In the genomic region with DNA sequence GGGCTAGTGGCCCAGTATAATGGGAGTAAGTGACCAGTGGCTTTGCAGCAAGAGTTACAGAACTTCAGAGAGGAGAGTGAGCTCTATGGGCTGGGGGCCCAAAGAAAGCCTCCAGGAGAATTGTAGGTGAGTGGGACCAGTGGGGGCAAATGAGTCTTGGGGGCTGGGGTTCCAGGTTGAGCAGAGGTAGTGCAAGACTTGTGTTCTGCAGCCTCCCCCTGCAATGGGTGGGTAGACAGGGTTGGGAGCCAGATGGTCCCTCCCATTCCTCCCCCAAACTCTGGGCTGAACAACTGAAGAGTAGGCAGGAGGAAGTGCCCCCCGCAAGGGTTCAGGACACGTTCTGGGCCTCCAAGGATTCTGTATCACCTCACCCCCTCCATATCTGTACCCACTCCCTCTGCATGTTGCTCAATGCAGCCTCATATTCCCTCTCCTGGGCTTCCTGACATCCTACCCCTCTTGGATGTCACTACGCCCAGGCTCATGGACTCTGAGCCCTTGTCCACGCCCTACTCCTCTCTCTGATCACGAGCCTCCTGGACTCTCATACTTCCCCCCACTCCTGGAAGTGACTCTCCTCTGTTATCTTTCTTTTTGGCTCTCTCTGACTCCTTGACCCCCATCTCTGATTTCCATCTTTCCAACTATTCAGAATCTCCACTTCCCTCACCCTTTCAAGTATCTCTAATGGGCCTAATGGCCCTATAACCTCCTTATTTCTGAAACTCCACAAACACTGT, we compare ENCODE assay signal across 1 cellular context.
TF ChIP-seq lines count a peak whose summit lies in the region.

No MANE protein-coding gene starts in this region.

TF ChIP-seq in HepG2, 621 proteins besides CTCF, POLR2A, EP300 and RAD21 (continued from another document and continues in another):
- TF ChIP-seq, protein P1, sequence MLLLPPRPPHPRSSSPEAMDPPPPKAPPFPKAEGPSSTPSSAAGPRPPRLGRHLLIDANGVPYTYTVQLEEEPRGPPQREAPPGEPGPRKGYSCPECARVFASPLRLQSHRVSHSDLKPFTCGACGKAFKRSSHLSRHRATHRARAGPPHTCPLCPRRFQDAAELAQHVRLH (CRISPR knock-in tag; IDR thresholded peaks at IDR 0.05; ENCODE audit: borderline replicate concordance, low read depth): peak; percentile 67; the same call in 1 of the 2 replicates
- TF ChIP-seq ZNF225 (CRISPR knock-in tag; IDR thresholded peaks at IDR 0.05): no peak
- no peak for TF ChIP-seq FOSL1 (CRISPR knock-in tag; IDR thresholded peaks at IDR 0.05; ENCODE audit: borderline replicate concordance)
- TF ChIP-seq, protein P2, sequence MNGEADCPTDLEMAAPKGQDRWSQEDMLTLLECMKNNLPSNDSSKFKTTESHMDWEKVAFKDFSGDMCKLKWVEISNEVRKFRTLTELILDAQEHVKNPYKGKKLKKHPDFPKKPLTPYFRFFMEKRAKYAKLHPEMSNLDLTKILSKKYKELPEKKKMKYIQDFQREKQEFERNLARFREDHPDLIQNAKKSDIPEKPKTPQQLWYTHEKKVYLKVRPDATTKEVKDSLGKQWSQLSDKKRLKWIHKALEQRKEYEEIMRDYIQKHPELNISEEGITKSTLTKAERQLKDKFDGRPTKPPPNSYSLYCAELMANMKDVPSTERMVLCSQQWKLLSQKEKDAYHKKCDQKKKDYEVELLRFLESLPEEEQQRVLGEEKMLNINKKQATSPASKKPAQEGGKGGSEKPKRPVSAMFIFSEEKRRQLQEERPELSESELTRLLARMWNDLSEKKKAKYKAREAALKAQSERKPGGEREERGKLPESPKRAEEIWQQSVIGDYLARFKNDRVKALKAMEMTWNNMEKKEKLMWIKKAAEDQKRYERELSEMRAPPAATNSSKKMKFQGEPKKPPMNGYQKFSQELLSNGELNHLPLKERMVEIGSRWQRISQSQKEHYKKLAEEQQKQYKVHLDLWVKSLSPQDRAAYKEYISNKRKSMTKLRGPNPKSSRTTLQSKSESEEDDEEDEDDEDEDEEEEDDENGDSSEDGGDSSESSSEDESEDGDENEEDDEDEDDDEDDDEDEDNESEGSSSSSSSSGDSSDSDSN (CRISPR knock-in tag; IDR thresholded peaks at IDR 0.05): 0 out of 2 replicates have a peak, but pooled peaks have one; percentile 50
- no peak for TF ChIP-seq ZNF451 (CRISPR knock-in tag; IDR thresholded peaks at IDR 0.05)
- peak; percentile 31; the same call in 1 of the 2 replicates for TF ChIP-seq MTA1 (CRISPR knock-in tag; IDR thresholded peaks at IDR 0.05; ENCODE audit: borderline replicate concordance)
- no peak for TF ChIP-seq MLLT10 (CRISPR knock-in tag; IDR thresholded peaks at IDR 0.05)
- TF ChIP-seq ZFP82 (CRISPR knock-in tag; IDR thresholded peaks at IDR 0.05; ENCODE audit: borderline replicate concordance): no peak
- no peak for TF ChIP-seq SMARCC2 (IDR thresholded peaks at IDR 0.05)
- TF ChIP-seq ZKSCAN5 (CRISPR knock-in tag; IDR thresholded peaks at IDR 0.05): no peak
- TF ChIP-seq ZFP37 (CRISPR knock-in tag; IDR thresholded peaks at IDR 0.05; ENCODE audit: borderline replicate concordance): no peak
- no peak for TF ChIP-seq TMF1 (CRISPR knock-in tag; IDR thresholded peaks at IDR 0.05; ENCODE audit: low read depth)
- TF ChIP-seq, protein P3, sequence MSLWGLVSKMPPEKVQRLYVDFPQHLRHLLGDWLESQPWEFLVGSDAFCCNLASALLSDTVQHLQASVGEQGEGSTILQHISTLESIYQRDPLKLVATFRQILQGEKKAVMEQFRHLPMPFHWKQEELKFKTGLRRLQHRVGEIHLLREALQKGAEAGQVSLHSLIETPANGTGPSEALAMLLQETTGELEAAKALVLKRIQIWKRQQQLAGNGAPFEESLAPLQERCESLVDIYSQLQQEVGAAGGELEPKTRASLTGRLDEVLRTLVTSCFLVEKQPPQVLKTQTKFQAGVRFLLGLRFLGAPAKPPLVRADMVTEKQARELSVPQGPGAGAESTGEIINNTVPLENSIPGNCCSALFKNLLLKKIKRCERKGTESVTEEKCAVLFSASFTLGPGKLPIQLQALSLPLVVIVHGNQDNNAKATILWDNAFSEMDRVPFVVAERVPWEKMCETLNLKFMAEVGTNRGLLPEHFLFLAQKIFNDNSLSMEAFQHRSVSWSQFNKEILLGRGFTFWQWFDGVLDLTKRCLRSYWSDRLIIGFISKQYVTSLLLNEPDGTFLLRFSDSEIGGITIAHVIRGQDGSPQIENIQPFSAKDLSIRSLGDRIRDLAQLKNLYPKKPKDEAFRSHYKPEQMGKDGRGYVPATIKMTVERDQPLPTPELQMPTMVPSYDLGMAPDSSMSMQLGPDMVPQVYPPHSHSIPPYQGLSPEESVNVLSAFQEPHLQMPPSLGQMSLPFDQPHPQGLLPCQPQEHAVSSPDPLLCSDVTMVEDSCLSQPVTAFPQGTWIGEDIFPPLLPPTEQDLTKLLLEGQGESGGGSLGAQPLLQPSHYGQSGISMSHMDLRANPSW (CRISPR knock-in tag; IDR thresholded peaks at IDR 0.05; ENCODE audit: borderline replicate concordance): 0 out of 2 replicates have a peak, but pooled peaks have one; percentile 30
- TF ChIP-seq ZNF446 (CRISPR knock-in tag; IDR thresholded peaks at IDR 0.05): no peak
- TF ChIP-seq, protein P4, sequence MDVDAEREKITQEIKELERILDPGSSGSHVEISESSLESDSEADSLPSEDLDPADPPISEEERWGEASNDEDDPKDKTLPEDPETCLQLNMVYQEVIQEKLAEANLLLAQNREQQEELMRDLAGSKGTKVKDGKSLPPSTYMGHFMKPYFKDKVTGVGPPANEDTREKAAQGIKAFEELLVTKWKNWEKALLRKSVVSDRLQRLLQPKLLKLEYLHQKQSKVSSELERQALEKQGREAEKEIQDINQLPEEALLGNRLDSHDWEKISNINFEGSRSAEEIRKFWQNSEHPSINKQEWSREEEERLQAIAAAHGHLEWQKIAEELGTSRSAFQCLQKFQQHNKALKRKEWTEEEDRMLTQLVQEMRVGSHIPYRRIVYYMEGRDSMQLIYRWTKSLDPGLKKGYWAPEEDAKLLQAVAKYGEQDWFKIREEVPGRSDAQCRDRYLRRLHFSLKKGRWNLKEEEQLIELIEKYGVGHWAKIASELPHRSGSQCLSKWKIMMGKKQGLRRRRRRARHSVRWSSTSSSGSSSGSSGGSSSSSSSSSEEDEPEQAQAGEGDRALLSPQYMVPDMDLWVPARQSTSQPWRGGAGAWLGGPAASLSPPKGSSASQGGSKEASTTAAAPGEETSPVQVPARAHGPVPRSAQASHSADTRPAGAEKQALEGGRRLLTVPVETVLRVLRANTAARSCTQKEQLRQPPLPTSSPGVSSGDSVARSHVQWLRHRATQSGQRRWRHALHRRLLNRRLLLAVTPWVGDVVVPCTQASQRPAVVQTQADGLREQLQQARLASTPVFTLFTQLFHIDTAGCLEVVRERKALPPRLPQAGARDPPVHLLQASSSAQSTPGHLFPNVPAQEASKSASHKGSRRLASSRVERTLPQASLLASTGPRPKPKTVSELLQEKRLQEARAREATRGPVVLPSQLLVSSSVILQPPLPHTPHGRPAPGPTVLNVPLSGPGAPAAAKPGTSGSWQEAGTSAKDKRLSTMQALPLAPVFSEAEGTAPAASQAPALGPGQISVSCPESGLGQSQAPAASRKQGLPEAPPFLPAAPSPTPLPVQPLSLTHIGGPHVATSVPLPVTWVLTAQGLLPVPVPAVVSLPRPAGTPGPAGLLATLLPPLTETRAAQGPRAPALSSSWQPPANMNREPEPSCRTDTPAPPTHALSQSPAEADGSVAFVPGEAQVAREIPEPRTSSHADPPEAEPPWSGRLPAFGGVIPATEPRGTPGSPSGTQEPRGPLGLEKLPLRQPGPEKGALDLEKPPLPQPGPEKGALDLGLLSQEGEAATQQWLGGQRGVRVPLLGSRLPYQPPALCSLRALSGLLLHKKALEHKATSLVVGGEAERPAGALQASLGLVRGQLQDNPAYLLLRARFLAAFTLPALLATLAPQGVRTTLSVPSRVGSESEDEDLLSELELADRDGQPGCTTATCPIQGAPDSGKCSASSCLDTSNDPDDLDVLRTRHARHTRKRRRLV (CRISPR knock-in tag; IDR thresholded peaks at IDR 0.05): no peak; the same call in 1 of the 2 replicates
- TF ChIP-seq, protein P5, sequence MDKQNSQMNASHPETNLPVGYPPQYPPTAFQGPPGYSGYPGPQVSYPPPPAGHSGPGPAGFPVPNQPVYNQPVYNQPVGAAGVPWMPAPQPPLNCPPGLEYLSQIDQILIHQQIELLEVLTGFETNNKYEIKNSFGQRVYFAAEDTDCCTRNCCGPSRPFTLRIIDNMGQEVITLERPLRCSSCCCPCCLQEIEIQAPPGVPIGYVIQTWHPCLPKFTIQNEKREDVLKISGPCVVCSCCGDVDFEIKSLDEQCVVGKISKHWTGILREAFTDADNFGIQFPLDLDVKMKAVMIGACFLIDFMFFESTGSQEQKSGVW (CRISPR knock-in tag; IDR thresholded peaks at IDR 0.05; ENCODE audit: borderline replicate concordance): no peak
- no peak for TF ChIP-seq FLYWCH1 (CRISPR knock-in tag; IDR thresholded peaks at IDR 0.05)
- TF ChIP-seq ZNF530 (CRISPR knock-in tag; IDR thresholded peaks at IDR 0.05; ENCODE audit: low read depth): no peak
- no peak for TF ChIP-seq IKZF4 (CRISPR knock-in tag; IDR thresholded peaks at IDR 0.05; ENCODE audit: borderline replicate concordance, low read depth, not compliant biosample characterization)
- peak; percentile 76; the same call in 1 of the 2 replicates for TF ChIP-seq YEATS2 (CRISPR knock-in tag; IDR thresholded peaks at IDR 0.05; ENCODE audit: borderline replicate concordance)
- TF ChIP-seq, protein P6, sequence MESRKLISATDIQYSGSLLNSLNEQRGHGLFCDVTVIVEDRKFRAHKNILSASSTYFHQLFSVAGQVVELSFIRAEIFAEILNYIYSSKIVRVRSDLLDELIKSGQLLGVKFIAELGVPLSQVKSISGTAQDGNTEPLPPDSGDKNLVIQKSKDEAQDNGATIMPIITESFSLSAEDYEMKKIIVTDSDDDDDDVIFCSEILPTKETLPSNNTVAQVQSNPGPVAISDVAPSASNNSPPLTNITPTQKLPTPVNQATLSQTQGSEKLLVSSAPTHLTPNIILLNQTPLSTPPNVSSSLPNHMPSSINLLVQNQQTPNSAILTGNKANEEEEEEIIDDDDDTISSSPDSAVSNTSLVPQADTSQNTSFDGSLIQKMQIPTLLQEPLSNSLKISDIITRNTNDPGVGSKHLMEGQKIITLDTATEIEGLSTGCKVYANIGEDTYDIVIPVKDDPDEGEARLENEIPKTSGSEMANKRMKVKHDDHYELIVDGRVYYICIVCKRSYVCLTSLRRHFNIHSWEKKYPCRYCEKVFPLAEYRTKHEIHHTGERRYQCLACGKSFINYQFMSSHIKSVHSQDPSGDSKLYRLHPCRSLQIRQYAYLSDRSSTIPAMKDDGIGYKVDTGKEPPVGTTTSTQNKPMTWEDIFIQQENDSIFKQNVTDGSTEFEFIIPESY (CRISPR knock-in tag; IDR thresholded peaks at IDR 0.05): no peak
- TF ChIP-seq BRCA1 (CRISPR knock-in tag; IDR thresholded peaks at IDR 0.05): no peak
- TF ChIP-seq, protein P7, sequence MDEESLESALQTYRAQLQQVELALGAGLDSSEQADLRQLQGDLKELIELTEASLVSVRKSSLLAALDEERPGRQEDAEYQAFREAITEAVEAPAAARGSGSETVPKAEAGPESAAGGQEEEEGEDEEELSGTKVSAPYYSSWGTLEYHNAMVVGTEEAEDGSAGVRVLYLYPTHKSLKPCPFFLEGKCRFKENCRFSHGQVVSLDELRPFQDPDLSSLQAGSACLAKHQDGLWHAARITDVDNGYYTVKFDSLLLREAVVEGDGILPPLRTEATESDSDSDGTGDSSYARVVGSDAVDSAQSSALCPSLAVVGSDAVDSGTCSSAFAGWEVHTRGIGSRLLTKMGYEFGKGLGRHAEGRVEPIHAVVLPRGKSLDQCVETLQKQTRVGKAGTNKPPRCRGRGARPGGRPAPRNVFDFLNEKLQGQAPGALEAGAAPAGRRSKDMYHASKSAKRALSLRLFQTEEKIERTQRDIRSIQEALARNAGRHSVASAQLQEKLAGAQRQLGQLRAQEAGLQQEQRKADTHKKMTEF (CRISPR knock-in tag; IDR thresholded peaks at IDR 0.05): peak; percentile 82
- TF ChIP-seq REPIN1 (CRISPR knock-in tag; IDR thresholded peaks at IDR 0.05; ENCODE audit: borderline replicate concordance, low read depth): no peak
- TF ChIP-seq MIER2 (CRISPR knock-in tag; IDR thresholded peaks at IDR 0.05): peak; percentile 92
- peak; percentile 52; the same call in 1 of the 2 replicates for TF ChIP-seq KMT2B (CRISPR knock-in tag; IDR thresholded peaks at IDR 0.05)
- TF ChIP-seq, protein P8, sequence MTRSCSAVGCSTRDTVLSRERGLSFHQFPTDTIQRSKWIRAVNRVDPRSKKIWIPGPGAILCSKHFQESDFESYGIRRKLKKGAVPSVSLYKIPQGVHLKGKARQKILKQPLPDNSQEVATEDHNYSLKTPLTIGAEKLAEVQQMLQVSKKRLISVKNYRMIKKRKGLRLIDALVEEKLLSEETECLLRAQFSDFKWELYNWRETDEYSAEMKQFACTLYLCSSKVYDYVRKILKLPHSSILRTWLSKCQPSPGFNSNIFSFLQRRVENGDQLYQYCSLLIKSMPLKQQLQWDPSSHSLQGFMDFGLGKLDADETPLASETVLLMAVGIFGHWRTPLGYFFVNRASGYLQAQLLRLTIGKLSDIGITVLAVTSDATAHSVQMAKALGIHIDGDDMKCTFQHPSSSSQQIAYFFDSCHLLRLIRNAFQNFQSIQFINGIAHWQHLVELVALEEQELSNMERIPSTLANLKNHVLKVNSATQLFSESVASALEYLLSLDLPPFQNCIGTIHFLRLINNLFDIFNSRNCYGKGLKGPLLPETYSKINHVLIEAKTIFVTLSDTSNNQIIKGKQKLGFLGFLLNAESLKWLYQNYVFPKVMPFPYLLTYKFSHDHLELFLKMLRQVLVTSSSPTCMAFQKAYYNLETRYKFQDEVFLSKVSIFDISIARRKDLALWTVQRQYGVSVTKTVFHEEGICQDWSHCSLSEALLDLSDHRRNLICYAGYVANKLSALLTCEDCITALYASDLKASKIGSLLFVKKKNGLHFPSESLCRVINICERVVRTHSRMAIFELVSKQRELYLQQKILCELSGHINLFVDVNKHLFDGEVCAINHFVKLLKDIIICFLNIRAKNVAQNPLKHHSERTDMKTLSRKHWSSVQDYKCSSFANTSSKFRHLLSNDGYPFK (CRISPR knock-in tag; IDR thresholded peaks at IDR 0.05; ENCODE audit: borderline replicate concordance): no peak
- TF ChIP-seq SALL1 (CRISPR knock-in tag; IDR thresholded peaks at IDR 0.05): peak; percentile 87
- TF ChIP-seq, protein P9, sequence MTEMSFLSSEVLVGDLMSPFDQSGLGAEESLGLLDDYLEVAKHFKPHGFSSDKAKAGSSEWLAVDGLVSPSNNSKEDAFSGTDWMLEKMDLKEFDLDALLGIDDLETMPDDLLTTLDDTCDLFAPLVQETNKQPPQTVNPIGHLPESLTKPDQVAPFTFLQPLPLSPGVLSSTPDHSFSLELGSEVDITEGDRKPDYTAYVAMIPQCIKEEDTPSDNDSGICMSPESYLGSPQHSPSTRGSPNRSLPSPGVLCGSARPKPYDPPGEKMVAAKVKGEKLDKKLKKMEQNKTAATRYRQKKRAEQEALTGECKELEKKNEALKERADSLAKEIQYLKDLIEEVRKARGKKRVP (CRISPR knock-in tag; IDR thresholded peaks at IDR 0.05): 0 out of 4 replicates have a peak, but pooled peaks of 1 of the 2 experiments have one; percentile 12
- peak; percentile 52 for TF ChIP-seq ZNF772 (CRISPR knock-in tag; IDR thresholded peaks at IDR 0.05)
- no peak for TF ChIP-seq ZBTB42 (CRISPR knock-in tag; IDR thresholded peaks at IDR 0.05)
- TF ChIP-seq ZBTB3 (CRISPR knock-in tag; IDR thresholded peaks at IDR 0.05; ENCODE audit: borderline replicate concordance, low read depth): no peak
- TF ChIP-seq PAF1 (CRISPR knock-in tag; IDR thresholded peaks at IDR 0.05): no peak
- TF ChIP-seq, protein P10, sequence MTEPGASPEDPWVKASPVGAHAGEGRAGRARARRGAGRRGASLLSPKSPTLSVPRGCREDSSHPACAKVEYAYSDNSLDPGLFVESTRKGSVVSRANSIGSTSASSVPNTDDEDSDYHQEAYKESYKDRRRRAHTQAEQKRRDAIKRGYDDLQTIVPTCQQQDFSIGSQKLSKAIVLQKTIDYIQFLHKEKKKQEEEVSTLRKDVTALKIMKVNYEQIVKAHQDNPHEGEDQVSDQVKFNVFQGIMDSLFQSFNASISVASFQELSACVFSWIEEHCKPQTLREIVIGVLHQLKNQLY (CRISPR knock-in tag; IDR thresholded peaks at IDR 0.05): peak; percentile 100
- TF ChIP-seq MEIS1 (CRISPR knock-in tag; IDR thresholded peaks at IDR 0.05; ENCODE audit: borderline replicate concordance): peak; percentile 54; the same call in 1 of the 2 replicates
- TF ChIP-seq ZNF556 (CRISPR knock-in tag; IDR thresholded peaks at IDR 0.05; ENCODE audit: borderline replicate concordance): no peak
